In genomic region chr19:53102186-53102585, GRCh38 we compare ENCODE assay signal across 1 cellular context.
TF ChIP-seq lines count a peak whose summit lies in the region.

No MANE protein-coding gene starts in this region.

TF ChIP-seq in HepG2, 621 proteins besides CTCF, POLR2A, EP300 and RAD21:
- TF ChIP-seq ZBTB7B (CRISPR knock-in tag; IDR thresholded peaks at IDR 0.05) (no peak), SP2 (CRISPR knock-in tag; IDR thresholded peaks at IDR 0.05) (no peak), ZNF263 (CRISPR knock-in tag; IDR thresholded peaks at IDR 0.05) (peak; percentile 94), SRF (IDR thresholded peaks at IDR 0.05; ENCODE audit: low read depth, low read length) (no peak)
